8 cellular contexts compared by ENCODE assay signal in the genomic region with DNA sequence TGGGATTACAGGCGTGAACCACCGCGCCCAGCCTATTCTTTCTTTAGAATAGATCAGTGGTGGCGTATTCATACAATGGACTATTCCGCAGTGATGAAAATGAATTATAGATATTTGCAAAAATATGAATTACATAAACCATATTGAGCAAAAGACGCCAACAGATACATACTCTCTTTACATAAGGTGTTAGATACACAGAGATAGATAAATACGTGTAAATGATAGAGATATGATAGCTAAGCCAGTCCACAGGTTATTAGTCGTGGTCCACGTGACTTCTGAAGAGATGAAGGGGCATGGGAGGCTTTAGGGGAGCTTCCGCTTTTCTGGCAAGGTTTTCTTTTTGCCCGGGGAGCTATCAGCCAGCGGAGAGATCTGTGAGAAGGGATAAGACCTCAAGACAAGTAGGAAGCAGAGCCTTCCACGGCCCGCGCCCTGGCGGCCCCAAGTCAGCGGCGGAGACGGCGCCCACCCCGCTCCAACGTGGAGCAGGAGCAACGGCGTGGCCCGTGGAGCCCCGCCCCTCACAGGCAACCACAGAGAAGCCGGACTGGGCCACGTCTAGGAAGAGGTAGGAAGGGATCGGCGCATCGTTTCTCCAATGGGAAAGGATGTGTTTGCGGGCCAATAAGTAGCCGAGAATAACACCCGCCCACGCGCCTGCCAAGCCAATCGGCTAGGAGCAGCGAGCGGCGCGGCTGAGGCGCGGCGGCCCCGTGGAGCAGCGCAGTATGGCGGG. TPM values are rescaled to one million over a fixed set of nuclear protein-coding genes. Genes with fewer than 3 reads are reported as not detected.
DNase-seq lines count a peak whose midpoint lies in the region; ATAC-seq, FAIRE-seq and TF ChIP-seq lines count a peak whose summit lies in the region.

MSTO1 (plus strand) TSS at position 704 of the 742 bp plus-strand sequence; CDS start at position 735, 31 bp downstream.

- H3K27ac ChIP-seq in angular gyrus (ENCODE audit: low read depth, low read length) (peak within 1 kb of the TSS; percentile 67), psoas muscle (peak within 1 kb of the TSS; percentile 86)

- no peaks in the 10 kb centered on the region for H3K9me3 ChIP-seq in psoas muscle

- peaks cover 0 to 16% of the 10 kb centered on the region in 2 donors for H3K36me3 ChIP-seq in psoas muscle (ENCODE audit: insufficient read depth in 1 of 2, low read depth in 1 of 2)

- TF ChIP-seq CTCF in psoas muscle (IDR thresholded peaks at IDR 0.05): no peak

- WGBS in psoas muscle, 3 donors: 7 to 9% (median 9%) methylated on average over 37 to 46 of the region's 47 CpGs

- H3K4me3 ChIP-seq in psoas muscle: peak within 1 kb of the TSS; percentile 85

- ATAC-seq in GM18498 (IDR thresholded peaks at IDR 0.05; ENCODE audit: unreplicated experiment) (peak; percentile 95), HG02938 (IDR thresholded peaks at IDR 0.05; ENCODE audit: unreplicated experiment) (peak; percentile 87), left ventricle myocardium superior (peak; percentile 99), psoas muscle (peak; percentile 99)

- H3K27me3 ChIP-seq in psoas muscle (ENCODE audit: insufficient read depth in 3 of 3, low read length in 2 of 3): no peaks in the 10 kb centered on the region

- DNase-seq in NCI-H187 (lab: John Stamatoyannopoulos, UW) (peak; percentile 99), T-helper 2 cell (peak; percentile 78 to 99 (median 92)), left ventricle myocardium superior (peak; percentile 97), psoas muscle (peak; percentile 96 to 97), urothelium cell line (ENCODE audit: low spot score) (peak; percentile 94)

- intact Hi-C loops in left ventricle myocardium superior (cut with micrococcal nuclease) (no loop called here), psoas muscle (cut with DNase I) (no loop called here)

- no peaks in the 10 kb centered on the region for H3K4me1 ChIP-seq in psoas muscle

- no peak for FAIRE-seq in urothelium cell line (lab: Jason Lieb, UNC)

RNA-seq across cellular contexts. Expression of gene MSTO1, which starts in this region (rescaled TPM):
- total RNA-seq in left ventricle myocardium superior: 9.4 TPM
- 10 to 100 TPM in 1 of 4 donors, 1 to 10 TPM in 3; 7.6 to 15.3 (median 9.6) TPM for total RNA-seq in psoas muscle
- polyA plus RNA-seq in psoas muscle: 10 to 100 TPM in 1 of 3 donors, 1 to 10 TPM in 2; 4.5 to 12.7 (median 7.5) TPM

Comparison
In these comparisons a context has a peak if more than half of its experiments do, and no peak if none do; other contexts are left out.
1. Peak in every context shown above with its lines: DNase-seq, ATAC-seq, H3K4me3 ChIP-seq and H3K27ac ChIP-seq.